33 cellular contexts compared by ENCODE assay signal in genomic region chr9:68714416-68715180, GRCh38. TPM values are rescaled to one million over a fixed set of nuclear protein-coding genes. Genes with fewer than 3 reads are reported as not detected.
A peak's percentile ranks its signal among the peaks of the same experiment; 100 is the strongest.
DNase-seq lines count a peak whose midpoint lies in the region; ATAC-seq, FAIRE-seq and TF ChIP-seq lines count a peak whose summit lies in the region.
"Had no signal": no experiment of that assay in that cellular context is flagged by ENCODE, and none has a peak within 500 bp of the region (broad histone marks: within the 10 kb centered on the region; RNA-seq: fewer than 3 reads in every experiment).

No MANE protein-coding gene starts in this region.

- H3K27me3 Mint-ChIP-seq in activated T-helper 2 cell treated with anti-CD3 and anti-CD28 coated beads, Interferon-gamma antibody, Interleukin-2, Interleukin-4, amounts not matched to agents 10 μg/mL and 5 μg/mL and 100 μg/mL, durations not matched to agents 14 hours and 24 hours and 36 hours (ENCODE audit: low read depth), result peaks cover 4% of the 10 kb centered on the region
- H3K27me3 Mint-ChIP-seq: IgD-negative memory B cell had no signal

- no peak overlapping the region for H3K4me3 Mint-ChIP-seq in activated T-helper 2 cell treated with anti-CD3 and anti-CD28 coated beads, Interferon-gamma antibody, Interleukin-2, Interleukin-4, amounts not matched to agents 10 μg/mL and 5 μg/mL and 100 μg/mL, durations not matched to agents 14 hours and 24 hours and 36 hours (ENCODE audit: low read depth)
- H3K4me3 Mint-ChIP-seq: activated naive CD4-positive, alpha-beta T cell treated with anti-CD3 and anti-CD28 coated beads, Interleukin-2, amount 50 U/mL, for 24 hours; endodermal cell; GM23338; IgD-negative memory B cell; neural crest cell; T-helper 1 cell treated with Interleukin-12 subunit alpha and Interleukin-12 subunit beta and Interleukin-4 antibody, amounts not matched to agents 30 μg/mL and 1 μg/mL, for 36 hours had no signal

- peak overlapping the region; percentile 25 for H3K27ac Mint-ChIP-seq in activated T-helper 2 cell treated with anti-CD3 and anti-CD28 coated beads, Interferon-gamma antibody, Interleukin-2, Interleukin-4, amounts not matched to agents 10 μg/mL and 5 μg/mL and 100 μg/mL, durations not matched to agents 14 hours and 24 hours and 36 hours
- H3K27ac Mint-ChIP-seq: activated naive CD4-positive, alpha-beta T cell treated with anti-CD3 and anti-CD28 coated beads, Interleukin-2, amount 50 U/mL, for 24 hours; endodermal cell; GM23338; IgD-negative memory B cell; T-helper 1 cell treated with Interleukin-12 subunit alpha and Interleukin-12 subunit beta and Interleukin-4 antibody, amounts not matched to agents 30 μg/mL and 1 μg/mL, for 36 hours had no signal

- no peak for DNase-seq in activated T-helper 2 cell treated with anti-CD3 and anti-CD28 coated beads, Interferon-gamma antibody, Interleukin-2, Interleukin-4, amounts not matched to agents 10 μg/mL and 5 μg/mL and 100 μg/mL, durations not matched to agents 14 hours and 24 hours and 36 hours (ENCODE audit: low spot score)
- DNase-seq in lung (ENCODE audit: low spot score) (no peak), upper lobe of left lung (peak in 1 of 2 donors; percentile 73), urothelium cell line (ENCODE audit: low spot score) (no peak), DMS79 treated with DMSO at 0.1 percent for 48 hours (lab: John Stamatoyannopoulos, UW) (no peak)
- DNase-seq in activated CD4-positive, alpha-beta T cell treated with anti-CD3 and anti-CD28 coated beads, Interleukin-2, amount 50 U/mL, for 1 hour, result no peak
- DNase-seq: activated T-cell treated with anti-CD3 and anti-CD28 coated beads for 4 hours; amniotic stem cell; brain microvascular endothelial cell; cerebellar nuclear complex; dermis blood vessel endothelial cell; DMS153; endodermal cell; glutamatergic neuron; NCI-H187 treated with DMSO at 0.1 percent for 48 hours; NCI-H2171 treated with DMSO at 0.1 percent for 48 hours; NCI-H524; ovary; PC-9; stimulated activated naive CD8-positive, alpha-beta T cell treated with anti-CD3 and anti-CD28 coated beads, Interleukin-15, Interleukin-2, amounts not matched to agents 100 U/mL and 50 U/mL, for 24 hours; testis had no signal

- H3K9me3 ChIP-seq in lung (ENCODE audit: control insufficient read depth in 2 of 2, insufficient read depth in 1 of 2, low read length in 1 of 2) (no peaks in the 10 kb centered on the region), upper lobe of left lung (no peaks in the 10 kb centered on the region)
- H3K9me3 ChIP-seq: ovary, testis, vagina had no signal

- H3K4me1 Mint-ChIP-seq in activated T-helper 2 cell treated with anti-CD3 and anti-CD28 coated beads, Interferon-gamma antibody, Interleukin-2, Interleukin-4, amounts not matched to agents 10 μg/mL and 5 μg/mL and 100 μg/mL, durations not matched to agents 14 hours and 24 hours and 36 hours (ENCODE audit: low read depth), result peaks cover 61% of the 10 kb centered on the region
- H3K4me1 Mint-ChIP-seq: activated naive CD4-positive, alpha-beta T cell treated with anti-CD3 and anti-CD28 coated beads, Interleukin-2, amount 50 U/mL, for 24 hours had no signal

- H3K27me3 ChIP-seq in lung (ENCODE audit: control insufficient read depth, insufficient read depth), result no peaks in the 10 kb centered on the region
- H3K27me3 ChIP-seq in upper lobe of left lung, result no peaks in the 10 kb centered on the region
- H3K27me3 ChIP-seq: brain microvascular endothelial cell, ovary, testis, vagina had no signal

- H3K36me3 Mint-ChIP-seq in activated T-helper 2 cell treated with anti-CD3 and anti-CD28 coated beads, Interferon-gamma antibody, Interleukin-2, Interleukin-4, amounts not matched to agents 10 μg/mL and 5 μg/mL and 100 μg/mL, durations not matched to agents 14 hours and 24 hours and 36 hours (ENCODE audit: low read depth), result peaks cover 62% of the 10 kb centered on the region
- H3K36me3 Mint-ChIP-seq: activated naive CD4-positive, alpha-beta T cell treated with anti-CD3 and anti-CD28 coated beads, Interleukin-2, amount 50 U/mL, for 24 hours; IgD-negative memory B cell had no signal

- TF ChIP-seq POLR2A in upper lobe of left lung (IDR thresholded peaks at IDR 0.05), result no peak

- ATAC-seq in GM18868 (IDR thresholded peaks at IDR 0.05; ENCODE audit: unreplicated experiment) (peak; percentile 56), lung (ENCODE audit: insufficient read depth, low FRiP score) (peak; percentile 49), upper lobe of left lung (ENCODE audit: low FRiP score in 2 of 2) (peak; percentile 47 to 88)
- ATAC-seq: GM23338; Right ventricle myocardium inferior; SK-N-SH treated with all-trans-retinoic acid at 6 μM for 48 hours; stimulated activated naive CD8-positive, alpha-beta T cell treated with anti-CD3 and anti-CD28 coated beads, Interleukin-15, Interleukin-2, amounts not matched to agents 100 U/mL and 50 U/mL, for 24 hours had no signal

- H3K27ac ChIP-seq in lung (ENCODE audit: low read depth in 1 of 2, low read length in 1 of 2), result peak overlapping the region; percentile 49 to 59
- peak overlapping the region in 3 of 4 donors; percentile 61 to 81 (median 71) for H3K27ac ChIP-seq in upper lobe of left lung
- H3K27ac ChIP-seq: brain microvascular endothelial cell, ovary, PC-9, testis, vagina had no signal

- H3K4me3 ChIP-seq in lung (no peak overlapping the region), upper lobe of left lung (no peak overlapping the region)
- H3K4me3 ChIP-seq: GM23338, ovary, PC-9, testis, vagina had no signal

- no peaks in the 10 kb centered on the region for H3K9me3 Mint-ChIP-seq in activated T-helper 2 cell treated with anti-CD3 and anti-CD28 coated beads, Interferon-gamma antibody, Interleukin-2, Interleukin-4, amounts not matched to agents 10 μg/mL and 5 μg/mL and 100 μg/mL, durations not matched to agents 14 hours and 24 hours and 36 hours
- H3K9me3 Mint-ChIP-seq: activated naive CD4-positive, alpha-beta T cell treated with anti-CD3 and anti-CD28 coated beads, Interleukin-2, amount 50 U/mL, for 24 hours; endodermal cell; GM23338; IgD-negative memory B cell; neural crest cell; T-helper 1 cell treated with Interleukin-12 subunit alpha and Interleukin-12 subunit beta and Interleukin-4 antibody, amounts not matched to agents 30 μg/mL and 1 μg/mL, for 36 hours had no signal

- TF ChIP-seq CTCF in lung (IDR thresholded peaks at IDR 0.05; ENCODE audit: control extremely low read depth, extremely low read depth) (no peak), upper lobe of left lung (IDR thresholded peaks at IDR 0.05) (no peak)

- 71 to 73% methylated on average over 4 of the region's 4 CpGs for WGBS in lung, 2 donors
- 70 to 87% methylated on average over 4 of the region's 4 CpGs for WGBS in upper lobe of left lung, 2 donors

- FAIRE-seq in urothelium cell line (lab: Jason Lieb, UNC), result no peak
- FAIRE-seq: islet of Langerhans had no signal

- intact Hi-C loops in activated T-helper 2 cell treated with anti-CD3 and anti-CD28 coated beads, Interferon-gamma antibody, Interleukin-2, Interleukin-4, amounts not matched to agents 10 μg/mL and 5 μg/mL and 100 μg/mL, durations not matched to agents 14 hours and 24 hours and 36 hours (cut with micrococcal nuclease), result loop anchor here (5.0 kb wide), 2 partner anchors 48 to 258 kb away; no protein-coding TSS in a partner anchor

- peak in 1 of 4 donors; percentile 30 for TF ChIP-seq EP300 in upper lobe of left lung (IDR thresholded peaks at IDR 0.05)

- H3K4me1 ChIP-seq in lung (ENCODE audit: control insufficient read depth in 2 of 2, insufficient read depth in 2 of 2, low read length in 2 of 2) (peaks cover 0 to 14% of the 10 kb centered on the region in 2 donors), upper lobe of left lung (peaks cover 0 to 39% (median 11%) of the 10 kb centered on the region in 4 donors)
- H3K4me1 ChIP-seq: vagina had no signal

- no peaks in the 10 kb centered on the region for H3K36me3 ChIP-seq in lung (ENCODE audit: control insufficient read depth in 2 of 2, insufficient read depth in 2 of 2, low read length in 2 of 2)
- no peaks in the 10 kb centered on the region for H3K36me3 ChIP-seq in upper lobe of left lung
- H3K36me3 ChIP-seq: brain microvascular endothelial cell, ovary, vagina had no signal

RNA-seq across cellular contexts. Expression of gene PIP5K1B, which starts 9.6 kb away (rescaled TPM):
- 76.2 and 77.2 TPM in 2 replicates for total RNA-seq in activated T-helper 2 cell treated with anti-CD3 and anti-CD28 coated beads, Interferon-gamma antibody, Interleukin-2, Interleukin-4, amounts not matched to agents 10 μg/mL and 5 μg/mL and 100 μg/mL, durations not matched to agents 14 hours and 24 hours and 36 hours
- total RNA-seq in lung, result 10 to 100 TPM; 20.4 to 28.2 TPM
- polyA plus RNA-seq in lung, result 10 to 100 TPM in 1 of 2 donors, 1 to 10 TPM in 1; 6.6 to 10.8 TPM
- total RNA-seq in upper lobe of left lung, result 10 to 100 TPM; 22.4 to 76.8 (median 47.2) TPM
- total RNA-seq: dermis blood vessel endothelial cell, PC-9 had no signal
- polyA plus RNA-seq: AG04450, BJ had no signal
